ENCODE assay signal across 14 cellular contexts in genomic region chr9:85290019-85290418, GRCh38.
A peak's percentile ranks its signal among the peaks of the same experiment; 100 is the strongest.
DNase-seq lines count a peak whose midpoint lies in the region; ATAC-seq lines count a peak whose summit lies in the region.
"Had no signal": no experiment of that assay in that cellular context is flagged by ENCODE, and none has a peak within 500 bp of the region (broad histone marks: within the 10 kb centered on the region; RNA-seq: fewer than 3 reads in every experiment).

No MANE protein-coding gene starts in this region.

- H3K36me3 Mint-ChIP-seq in activated naive CD4-positive, alpha-beta T cell treated with anti-CD3 and anti-CD28 coated beads for 36 hours (ENCODE audit: low read depth): no peaks in the 10 kb centered on the region
- H3K36me3 Mint-ChIP-seq in activated CD8-positive, alpha-beta memory T cell treated with anti-CD3 and anti-CD28 coated beads, Interleukin-2, amount 10 ng/mL, durations not matched to agents 7 days and 5 days: no peaks in the 10 kb centered on the region
- no peaks in the 10 kb centered on the region for H3K36me3 Mint-ChIP-seq in naive B cell
- no peaks in the 10 kb centered on the region for H3K36me3 Mint-ChIP-seq in stimulated activated naive CD8-positive, alpha-beta T cell treated with anti-CD3 and anti-CD28 coated beads, Interleukin-15, Interleukin-2, amounts not matched to agents 100 ng/mL and 50 ng/mL, for 24 hours (ENCODE audit: low read depth)

- peak overlapping the region; percentile 45 for H3K4me3 Mint-ChIP-seq in activated naive CD4-positive, alpha-beta T cell treated with anti-CD3 and anti-CD28 coated beads for 36 hours
- H3K4me3 Mint-ChIP-seq in activated CD8-positive, alpha-beta memory T cell treated with anti-CD3 and anti-CD28 coated beads, Interleukin-2, amount 10 ng/mL, durations not matched to agents 7 days and 5 days: no peak overlapping the region
- H3K4me3 Mint-ChIP-seq in naive B cell: peak overlapping the region in 6 of 8 donors; percentile 20 to 73 (median 62)
- peak overlapping the region; percentile 65 for H3K4me3 Mint-ChIP-seq in stimulated activated naive CD8-positive, alpha-beta T cell treated with anti-CD3 and anti-CD28 coated beads, Interleukin-15, Interleukin-2, amounts not matched to agents 100 ng/mL and 50 ng/mL, for 24 hours

- ATAC-seq in activated CD8-positive, alpha-beta memory T cell treated with anti-CD3 and anti-CD28 coated beads, Interleukin-2, amount 10 ng/mL, durations not matched to agents 7 days and 5 days: peak; percentile 57
- ATAC-seq in naive B cell (ENCODE audit: low read depth in 2 of 2): no peak
- ATAC-seq: HepG2, PC-3 had no signal

- CTCF ChIA-PET in activated naive CD4-positive, alpha-beta T cell treated with anti-CD3 and anti-CD28 coated beads for 36 hours (lab: Charles Lee): no interaction called here
- CTCF ChIA-PET in activated CD8-positive, alpha-beta memory T cell treated with anti-CD3 and anti-CD28 coated beads, Interleukin-2, amount 10 ng/mL, durations not matched to agents 7 days and 5 days (lab: Charles Lee): no interaction called here

- peaks cover 5% of the 10 kb centered on the region for H3K9me3 Mint-ChIP-seq in activated naive CD4-positive, alpha-beta T cell treated with anti-CD3 and anti-CD28 coated beads for 36 hours
- H3K9me3 Mint-ChIP-seq in activated CD8-positive, alpha-beta memory T cell treated with anti-CD3 and anti-CD28 coated beads, Interleukin-2, amount 10 ng/mL, durations not matched to agents 7 days and 5 days (ENCODE audit: low read depth): peaks cover 5% of the 10 kb centered on the region
- peaks cover 0 to 4% (median 3%) of the 10 kb centered on the region in 7 donors for H3K9me3 Mint-ChIP-seq in naive B cell
- H3K9me3 Mint-ChIP-seq in stimulated activated naive CD8-positive, alpha-beta T cell treated with anti-CD3 and anti-CD28 coated beads, Interleukin-15, Interleukin-2, amounts not matched to agents 100 ng/mL and 50 ng/mL, for 24 hours: no peaks in the 10 kb centered on the region

- H3K4me1 Mint-ChIP-seq in activated naive CD4-positive, alpha-beta T cell treated with anti-CD3 and anti-CD28 coated beads for 36 hours (ENCODE audit: low read depth): peaks cover 16% of the 10 kb centered on the region
- H3K4me1 Mint-ChIP-seq in activated CD8-positive, alpha-beta memory T cell treated with anti-CD3 and anti-CD28 coated beads, Interleukin-2, amount 10 ng/mL, durations not matched to agents 7 days and 5 days: peaks cover 21% of the 10 kb centered on the region
- H3K4me1 Mint-ChIP-seq in naive B cell: peaks cover 3 to 8% (median 5%) of the 10 kb centered on the region in 3 donors
- peaks cover 8% of the 10 kb centered on the region for H3K4me1 Mint-ChIP-seq in stimulated activated naive CD8-positive, alpha-beta T cell treated with anti-CD3 and anti-CD28 coated beads, Interleukin-15, Interleukin-2, amounts not matched to agents 100 ng/mL and 50 ng/mL, for 24 hours (ENCODE audit: low read depth)

- peak; percentile 22 for DNase-seq in activated naive CD4-positive, alpha-beta T cell treated with anti-CD3 and anti-CD28 coated beads for 36 hours
- no peak for DNase-seq in activated naive CD4-positive, alpha-beta T cell treated with Interleukin-2 at 50 U/mL for 16 hours
- peak; percentile 79 for DNase-seq in activated CD8-positive, alpha-beta memory T cell treated with anti-CD3 and anti-CD28 coated beads, Interleukin-2, amount 10 ng/mL, durations not matched to agents 7 days and 5 days
- DNase-seq in naive B cell (no peak), HCEC 1CT (no peak), NCI-H1092 (lab: John Stamatoyannopoulos, UW) (no peak), NCI-H187 treated with DMSO at 0.1 percent for 48 hours (lab: John Stamatoyannopoulos, UW) (no peak)
- DNase-seq: effector CD8-positive, alpha-beta T cell; left ventricle myocardium inferior; NCI-H1417 treated with DMSO at 0.1 percent for 48 hours; NCI-H446 treated with DMSO at 0.1 percent for 48 hours; PC-3 had no signal

- peaks cover 11% of the 10 kb centered on the region for H3K27me3 Mint-ChIP-seq in activated naive CD4-positive, alpha-beta T cell treated with anti-CD3 and anti-CD28 coated beads for 36 hours (ENCODE audit: low read depth)
- H3K27me3 Mint-ChIP-seq in activated CD8-positive, alpha-beta memory T cell treated with anti-CD3 and anti-CD28 coated beads, Interleukin-2, amount 10 ng/mL, durations not matched to agents 7 days and 5 days: peaks cover 15% of the 10 kb centered on the region
- peaks cover 20 to 26% (median 21%) of the 10 kb centered on the region in 3 donors for H3K27me3 Mint-ChIP-seq in naive B cell
- peaks cover 24% of the 10 kb centered on the region for H3K27me3 Mint-ChIP-seq in stimulated activated naive CD8-positive, alpha-beta T cell treated with anti-CD3 and anti-CD28 coated beads, Interleukin-15, Interleukin-2, amounts not matched to agents 100 ng/mL and 50 ng/mL, for 24 hours

- H3K27ac Mint-ChIP-seq in activated naive CD4-positive, alpha-beta T cell treated with anti-CD3 and anti-CD28 coated beads for 36 hours: no peak overlapping the region
- H3K27ac Mint-ChIP-seq in activated CD8-positive, alpha-beta memory T cell treated with anti-CD3 and anti-CD28 coated beads, Interleukin-2, amount 10 ng/mL, durations not matched to agents 7 days and 5 days: peak overlapping the region; percentile 24
- H3K27ac Mint-ChIP-seq in naive B cell: peak overlapping the region in 1 of 6 donors; percentile 30
- H3K27ac Mint-ChIP-seq in stimulated activated naive CD8-positive, alpha-beta T cell treated with anti-CD3 and anti-CD28 coated beads, Interleukin-15, Interleukin-2, amounts not matched to agents 100 ng/mL and 50 ng/mL, for 24 hours: no peak overlapping the region

- intact Hi-C loops in activated naive CD4-positive, alpha-beta T cell treated with anti-CD3 and anti-CD28 coated beads for 36 hours (cut with micrococcal nuclease): no loop called here

Comparison
In these comparisons a context has a peak if more than half of its experiments do, and no peak if none do; other contexts are left out.
1. DNase-seq: peak in activated naive CD4-positive, alpha-beta T cell treated with anti-CD3 and anti-CD28 coated beads for 36 hours (single experiment) and activated CD8-positive, alpha-beta memory T cell treated with anti-CD3 and anti-CD28 coated beads, Interleukin-2, amount 10 ng/mL, durations not matched to agents 7 days and 5 days (single experiment); none in activated naive CD4-positive, alpha-beta T cell treated with Interleukin-2 at 50 U/mL for 16 hours (single experiment), naive B cell (single experiment), HCEC 1CT (single experiment), NCI-H1092 (single experiment) and NCI-H187 treated with DMSO at 0.1 percent for 48 hours (single experiment).